11 cellular contexts compared by ENCODE assay signal in the genomic region with DNA sequence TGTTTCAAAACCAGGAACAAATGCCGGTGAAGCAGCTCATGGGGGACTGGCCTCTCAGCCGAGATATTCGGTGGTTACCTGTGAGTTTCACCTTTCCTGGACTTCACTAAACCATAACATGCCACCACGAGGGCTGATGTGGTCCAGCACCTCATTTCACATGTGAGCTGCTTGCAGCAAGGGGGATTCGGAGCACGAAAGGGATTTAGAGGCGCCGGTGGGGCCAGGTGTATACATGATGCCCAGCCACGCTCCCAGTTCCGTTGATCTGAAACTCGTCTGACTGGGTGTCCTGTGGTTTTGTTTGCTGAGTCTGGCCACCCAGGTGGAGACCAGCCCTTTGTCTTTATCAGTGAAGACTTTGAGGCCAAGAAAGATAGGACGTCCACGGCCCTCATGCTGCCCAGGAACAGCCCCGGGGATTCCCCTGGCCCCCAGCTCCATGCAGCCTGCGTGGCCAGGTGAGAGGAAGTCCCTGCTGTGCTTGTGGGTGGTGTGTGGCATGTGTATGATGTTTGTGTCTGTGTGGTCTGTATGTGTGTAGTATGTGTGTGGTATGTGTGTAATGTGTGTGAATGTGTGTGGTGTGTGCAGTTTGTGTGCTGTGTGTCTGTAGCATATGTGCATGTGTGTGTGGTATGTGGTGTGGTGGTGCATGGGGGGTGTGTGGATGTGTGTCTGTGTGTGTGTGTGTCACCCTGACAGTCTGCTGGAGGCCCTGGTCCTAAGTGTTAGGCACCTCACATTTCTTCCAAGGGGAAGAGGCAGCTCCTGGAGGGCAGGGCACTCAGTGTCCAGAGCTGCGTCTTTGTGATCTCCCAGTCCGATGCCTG. TPM values are rescaled to one million over a fixed set of nuclear protein-coding genes. Genes with fewer than 3 reads are reported as not detected.
DNase-seq lines count a peak whose midpoint lies in the region; ATAC-seq and TF ChIP-seq lines count a peak whose summit lies in the region.
"Had no signal": no experiment of that assay in that cellular context is flagged by ENCODE, and none has a peak within 500 bp of the region (broad histone marks: within the 10 kb centered on the region; RNA-seq: fewer than 3 reads in every experiment).

No MANE protein-coding gene starts in this region.

- H3K9ac ChIP-seq in endodermal cell (ENCODE audit: extremely low read depth, low read length, poor library complexity, severe bottlenecking) = no peak overlapping the region

- no peaks in the 10 kb centered on the region for H3K27me3 Mint-ChIP-seq in activated naive CD4-positive, alpha-beta T cell treated with anti-CD3 and anti-CD28 coated beads, Interleukin-2, amount 10 ng/mL, durations not matched to agents 7 days and 5 days
- no peaks in the 10 kb centered on the region for H3K27me3 Mint-ChIP-seq in endodermal cell (ENCODE audit: insufficient read depth)
- no peaks in the 10 kb centered on the region for H3K27me3 Mint-ChIP-seq in stimulated activated naive CD8-positive, alpha-beta T cell treated with anti-CD3 and anti-CD28 coated beads, Interleukin-15, amount 100 ng/mL, for 72 hours

- H3K36me3 ChIP-seq in KOPT-K1 (ENCODE audit: insufficient read depth, low read length) (no peaks in the 10 kb centered on the region), endodermal cell (ENCODE audit: control insufficient read depth, insufficient read depth, low read length) (no peaks in the 10 kb centered on the region)
- H3K36me3 ChIP-seq in effector memory CD4-positive, alpha-beta T cell (ENCODE audit: control insufficient read depth, insufficient read depth, low read length) = no peaks in the 10 kb centered on the region

- no peaks in the 10 kb centered on the region for H3K36me3 Mint-ChIP-seq in activated naive CD4-positive, alpha-beta T cell treated with anti-CD3 and anti-CD28 coated beads, Interleukin-2, amount 10 ng/mL, durations not matched to agents 7 days and 5 days
- peaks cover 5% of the 10 kb centered on the region for H3K36me3 Mint-ChIP-seq in endodermal cell (ENCODE audit: low read depth)

- no peak for TF ChIP-seq CTCF in endodermal cell (conservative IDR thresholded peaks at IDR 0.05)

- no peak for DNase-seq in activated naive CD4-positive, alpha-beta T cell treated with anti-CD3 and anti-CD28 coated beads, Interleukin-2, amount 10 ng/mL, durations not matched to agents 7 days and 5 days
- no peak for DNase-seq in activated naive CD4-positive, alpha-beta T cell treated with anti-CD3 and anti-CD28 coated beads, Interleukin-2, amount 50 U/mL, for 16 hours
- DNase-seq in endodermal cell (peak; percentile 46), NOMO-1 treated with dmso at 0.1 percent for 144 hours (lab: John Stamatoyannopoulos, UW; ENCODE audit: unreplicated experiment) (no peak)
- DNase-seq in stimulated activated naive CD8-positive, alpha-beta T cell treated with anti-CD3 and anti-CD28 coated beads, Interleukin-15, amount 100 ng/mL, for 72 hours = no peak
- DNase-seq in effector memory CD4-positive, alpha-beta T cell = no peak
- DNase-seq: amniotic stem cell, hypothalamus, Kasumi-1 had no signal

- whole genome bisulfite sequencing in endodermal cell (ENCODE audit: insufficient coverage in 1 of 2, insufficient read length in 1 of 2), 2 experiments = 75 to 78% methylated on average over 12 to 17 of the region's 17 CpGs

- H3K4me3 ChIP-seq in endodermal cell (ENCODE audit: low read length) = no peak overlapping the region
- H3K4me3 ChIP-seq in effector memory CD4-positive, alpha-beta T cell (ENCODE audit: insufficient read depth, low read depth, low read length, poor library complexity, severe bottlenecking) = no peak overlapping the region

- peaks cover 6% of the 10 kb centered on the region for H3K4me1 ChIP-seq in endodermal cell (ENCODE audit: control insufficient read depth, insufficient read depth, low read length)
- peaks cover 30% of the 10 kb centered on the region for H3K4me1 ChIP-seq in effector memory CD4-positive, alpha-beta T cell (ENCODE audit: control insufficient read depth, insufficient read depth, low read length, poor library complexity, severe bottlenecking)

- peak; percentile 51 for ATAC-seq in stimulated activated naive CD8-positive, alpha-beta T cell treated with anti-CD3 and anti-CD28 coated beads, Interleukin-15, amount 100 ng/mL, for 72 hours
- no peak for ATAC-seq in GM18867 (IDR thresholded peaks at IDR 0.05; ENCODE audit: unreplicated experiment)

- peaks cover 48% of the 10 kb centered on the region for H3K4me1 Mint-ChIP-seq in activated naive CD4-positive, alpha-beta T cell treated with anti-CD3 and anti-CD28 coated beads, Interleukin-2, amount 10 ng/mL, durations not matched to agents 7 days and 5 days
- peaks cover 27% of the 10 kb centered on the region for H3K4me1 Mint-ChIP-seq in endodermal cell
- peaks cover 55% of the 10 kb centered on the region for H3K4me1 Mint-ChIP-seq in stimulated activated naive CD8-positive, alpha-beta T cell treated with anti-CD3 and anti-CD28 coated beads, Interleukin-15, amount 100 ng/mL, for 72 hours

- H3K9me3 ChIP-seq in KOPT-K1 (ENCODE audit: insufficient read depth, low read length, poor library complexity, severe bottlenecking) (no peaks in the 10 kb centered on the region), endodermal cell (ENCODE audit: control insufficient read depth, low read length) (peaks cover under 1% of the 10 kb centered on the region)
- no peaks in the 10 kb centered on the region for H3K9me3 ChIP-seq in effector memory CD4-positive, alpha-beta T cell (ENCODE audit: control insufficient read depth, low read length)

- CTCF ChIA-PET in activated naive CD4-positive, alpha-beta T cell treated with anti-CD3 and anti-CD28 coated beads, Interleukin-2, amount 10 ng/mL, durations not matched to agents 7 days and 5 days (lab: Charles Lee) = no interaction called here

- H3K27ac ChIP-seq in KOPT-K1 (ENCODE audit: low read depth, low read length, poor library complexity, severe bottlenecking) (peak overlapping the region; percentile 36), endodermal cell (ENCODE audit: low read depth, low read length) (no peak overlapping the region)
- H3K27ac ChIP-seq in effector memory CD4-positive, alpha-beta T cell (ENCODE audit: insufficient read depth, low read length, poor library complexity, severe bottlenecking) = no peak overlapping the region

- H3K4me3 Mint-ChIP-seq in activated naive CD4-positive, alpha-beta T cell treated with anti-CD3 and anti-CD28 coated beads, Interleukin-2, amount 10 ng/mL, durations not matched to agents 7 days and 5 days = no peak overlapping the region
- peak overlapping the region; percentile 7 for H3K4me3 Mint-ChIP-seq in endodermal cell
- no peak overlapping the region for H3K4me3 Mint-ChIP-seq in stimulated activated naive CD8-positive, alpha-beta T cell treated with anti-CD3 and anti-CD28 coated beads, Interleukin-15, amount 100 ng/mL, for 72 hours

- no peaks in the 10 kb centered on the region for H3K27me3 ChIP-seq in endodermal cell (ENCODE audit: control insufficient read depth, insufficient read depth, low read length, poor library complexity, severe bottlenecking)
- no peaks in the 10 kb centered on the region for H3K27me3 ChIP-seq in effector memory CD4-positive, alpha-beta T cell (replicated peaks; ENCODE audit: control insufficient read depth, insufficient read depth, low read length, poor library complexity, severe bottlenecking)

- no peaks in the 10 kb centered on the region for H3K9me3 Mint-ChIP-seq in activated naive CD4-positive, alpha-beta T cell treated with anti-CD3 and anti-CD28 coated beads, Interleukin-2, amount 10 ng/mL, durations not matched to agents 7 days and 5 days
- peaks cover 3% of the 10 kb centered on the region for H3K9me3 Mint-ChIP-seq in endodermal cell
- peaks cover 0 to 5% of the 10 kb centered on the region in 2 donors for H3K9me3 Mint-ChIP-seq in stimulated activated naive CD8-positive, alpha-beta T cell treated with anti-CD3 and anti-CD28 coated beads, Interleukin-15, amount 100 ng/mL, for 72 hours

- peak overlapping the region; percentile 72 for H3K27ac Mint-ChIP-seq in activated naive CD4-positive, alpha-beta T cell treated with anti-CD3 and anti-CD28 coated beads, Interleukin-2, amount 10 ng/mL, durations not matched to agents 7 days and 5 days
- H3K27ac Mint-ChIP-seq in endodermal cell = peak overlapping the region; percentile 19
- peak overlapping the region in 1 of 2 donors; percentile 10 for H3K27ac Mint-ChIP-seq in stimulated activated naive CD8-positive, alpha-beta T cell treated with anti-CD3 and anti-CD28 coated beads, Interleukin-15, amount 100 ng/mL, for 72 hours

RNA-seq across cellular contexts. Expression of gene PHF2, which starts 23.4 kb away (rescaled TPM):
- total RNA-seq in endodermal cell = 10 to 100 TPM; 17.1 to 20.2 TPM
- polyA plus RNA-seq in endodermal cell (2013, experiment 1 of 2) = 21.4 TPM
- 21.7 TPM for polyA plus RNA-seq in endodermal cell (2013, experiment 2 of 2)
